Comparison of ENCODE assay signal across 19 cellular contexts in the genomic region with DNA sequence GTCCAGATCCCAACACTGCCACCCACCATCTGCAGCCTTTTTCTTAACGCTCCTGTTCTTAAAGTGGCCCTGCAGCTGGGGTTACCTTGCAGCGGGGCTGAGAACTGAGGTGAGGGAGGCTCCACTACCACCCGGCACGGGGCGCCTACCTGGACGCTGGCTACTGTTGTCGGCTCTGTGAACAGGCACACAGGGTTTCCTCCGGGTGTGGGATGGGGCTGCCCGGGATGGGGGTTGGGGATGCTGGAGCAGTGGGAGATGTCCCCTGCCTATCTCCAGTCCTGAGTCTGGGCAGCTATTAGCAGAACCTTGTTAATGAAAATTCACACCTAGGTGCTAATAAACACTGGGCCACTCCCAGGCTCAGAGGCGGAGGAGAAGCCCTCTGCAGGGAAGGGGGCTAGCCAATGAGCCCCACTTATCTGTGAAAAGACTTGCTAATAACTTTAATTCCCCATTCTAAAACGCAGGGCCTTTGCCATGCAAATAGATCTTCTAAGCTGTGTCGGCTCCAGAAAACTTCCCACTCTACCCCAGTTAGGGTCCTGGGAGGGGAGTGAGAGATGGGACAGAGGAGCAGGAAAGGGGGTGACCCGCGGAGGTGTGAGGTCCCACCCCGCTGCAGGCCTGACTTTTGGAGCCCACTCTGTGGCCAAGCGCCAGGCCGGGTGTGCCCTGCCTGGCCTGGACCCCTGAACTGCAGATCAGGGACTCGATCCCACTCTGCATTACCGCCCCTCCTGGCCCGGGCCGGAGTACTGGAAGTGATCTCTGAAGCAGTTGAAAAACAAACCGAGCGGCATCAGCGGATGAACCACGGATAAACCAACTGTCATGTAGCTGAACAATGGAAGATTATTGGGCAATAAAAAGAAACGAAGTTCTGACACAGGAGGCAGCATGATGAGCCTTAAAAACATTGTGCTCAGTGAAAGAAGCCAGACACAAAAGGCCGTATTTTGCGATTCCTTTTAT. TPM values are rescaled to one million over a fixed set of nuclear protein-coding genes. Genes with fewer than 3 reads are reported as not detected.
A peak's percentile ranks its signal among the peaks of the same experiment; 100 is the strongest.
DNase-seq lines count a peak whose midpoint lies in the region; ATAC-seq and TF ChIP-seq lines count a peak whose summit lies in the region.
"Had no signal": no experiment of that assay in that cellular context is flagged by ENCODE, and none has a peak within 500 bp of the region (broad histone marks: within the 10 kb centered on the region; RNA-seq: fewer than 3 reads in every experiment).

No MANE protein-coding gene starts in this region.

- H3K4me1 Mint-ChIP-seq in CD4-positive, alpha-beta T cell (ENCODE audit: low read depth), result no peaks in the 10 kb centered on the region
- no peaks in the 10 kb centered on the region for H3K4me1 Mint-ChIP-seq in neural crest cell

- H3K27ac Mint-ChIP-seq in CD4-positive, alpha-beta T cell, result no peak overlapping the region
- no peak overlapping the region for H3K27ac Mint-ChIP-seq in neural crest cell (ENCODE audit: unreplicated experiment)
- H3K27ac Mint-ChIP-seq: activated naive CD4-positive, alpha-beta T cell treated with anti-CD3 and anti-CD28 coated beads, Interleukin-2, amount 50 U/mL, for 72 hours; stimulated activated naive CD8-positive, alpha-beta T cell treated with anti-CD3 and anti-CD28 coated beads, Interleukin-15, Interleukin-2, amounts not matched to agents 100 ng/mL and 50 ng/mL, for 24 hours had no signal

- H3K27me3 Mint-ChIP-seq in CD4-positive, alpha-beta T cell, result peaks cover 8% of the 10 kb centered on the region
- H3K27me3 Mint-ChIP-seq in neural crest cell (ENCODE audit: low read depth), result peaks cover 4% of the 10 kb centered on the region

- intact Hi-C loops in CD4-positive, alpha-beta T cell (cut with DNase I, micrococcal nuclease), result loop anchor here in 1 of 2 experiments (10.0 kb wide), 1 partner anchor 537 kb away; no protein-coding TSS in a partner anchor

- POLR2A ChIA-PET in CD4-positive, alpha-beta T cell (lab: Charles Lee), result no interaction called here

- no peak for TF ChIP-seq CTCF in CD4-positive, alpha-beta T cell (IDR thresholded peaks at IDR 0.05)
- TF ChIP-seq CTCF in NB4 (IDR thresholded peaks at IDR 0.05; ENCODE audit: low read depth, low read length) (no peak), fibroblast of pulmonary artery (IDR thresholded peaks at IDR 0.05; ENCODE audit: low read length, missing control alignments) (no peak), neural crest cell (conservative IDR thresholded peaks at IDR 0.05) (no peak)

- CTCF ChIA-PET in CD4-positive, alpha-beta T cell (lab: Charles Lee), result no interaction called here

- no peak for DNase-seq in CD4-positive, alpha-beta T cell
- peak; percentile 44 for DNase-seq in NB4 (ENCODE audit: low read depth)
- DNase-seq in fibroblast of pulmonary artery (ENCODE audit: low read depth), result peak; percentile 17
- no peak for DNase-seq in neural crest cell (ENCODE audit: low read depth, low spot score)
- DNase-seq in CD1c-positive myeloid dendritic cell (ENCODE audit: extremely low spot score), result no peak
- DNase-seq in HT-29 (ENCODE audit: low spot score), result no peak
- DNase-seq in HCEC 1CT, result no peak
- DNase-seq in NAMALWA (ENCODE audit: low spot score), result no peak
- DNase-seq: Calu3, erythroblast, mammary epithelial cell, NCI-H1105 treated with DMSO at 0.1 percent for 48 hours, NCI-H774, uterus had no signal

- TF ChIP-seq POLR2A in NB4 (IDR thresholded peaks at IDR 0.05; ENCODE audit: extremely low read depth, insufficient read length), result no peak

- peak overlapping the region; percentile 25 for H3K4me3 Mint-ChIP-seq in CD4-positive, alpha-beta T cell
- H3K4me3 Mint-ChIP-seq in neural crest cell, result peak overlapping the region; percentile 24
- H3K4me3 Mint-ChIP-seq: stimulated activated naive CD8-positive, alpha-beta T cell treated with anti-CD3 and anti-CD28 coated beads, Interleukin-15, Interleukin-2, amounts not matched to agents 100 ng/mL and 50 ng/mL, for 24 hours had no signal

- no peak for ATAC-seq in CD4-positive, alpha-beta T cell (ENCODE audit: poor library complexity)
- ATAC-seq: activated naive CD4-positive, alpha-beta T cell treated with anti-CD3 and anti-CD28 coated beads, Interleukin-2, amount 50 U/mL, for 72 hours had no signal

- H3K36me3 Mint-ChIP-seq in CD4-positive, alpha-beta T cell (ENCODE audit: low read depth), result no peaks in the 10 kb centered on the region
- no peaks in the 10 kb centered on the region for H3K36me3 Mint-ChIP-seq in neural crest cell (ENCODE audit: low read depth)

- H3K4me3 ChIP-seq in NB4 (ENCODE audit: low read depth, low read length), result no peak overlapping the region
- H3K4me3 ChIP-seq in fibroblast of pulmonary artery (replicated peaks; ENCODE audit: low read depth, low read length), result no peak overlapping the region
- H3K4me3 ChIP-seq: right atrium auricular region, uterus had no signal

- no peaks in the 10 kb centered on the region for H3K9me3 Mint-ChIP-seq in CD4-positive, alpha-beta T cell
- no peaks in the 10 kb centered on the region for H3K9me3 Mint-ChIP-seq in neural crest cell
- H3K9me3 Mint-ChIP-seq: activated naive CD4-positive, alpha-beta T cell treated with anti-CD3 and anti-CD28 coated beads, Interleukin-2, amount 50 U/mL, for 72 hours; stimulated activated naive CD8-positive, alpha-beta T cell treated with anti-CD3 and anti-CD28 coated beads, Interleukin-15, Interleukin-2, amounts not matched to agents 100 ng/mL and 50 ng/mL, for 24 hours had no signal

- no peak overlapping the region for H3K27ac ChIP-seq in CD4-positive, alpha-beta T cell (ENCODE audit: low read depth, low read length)
- H3K27ac ChIP-seq: right atrium auricular region, uterus had no signal

- H3K27me3 ChIP-seq in CD4-positive, alpha-beta T cell (ENCODE audit: control insufficient read depth, insufficient read depth, low read length), result peaks cover 8% of the 10 kb centered on the region
- H3K27me3 ChIP-seq: right atrium auricular region had no signal

- no peaks in the 10 kb centered on the region for H3K9me3 ChIP-seq in CD4-positive, alpha-beta T cell (ENCODE audit: control insufficient read depth, low read length)
- H3K9me3 ChIP-seq: right atrium auricular region, uterus had no signal

RNA-seq across cellular contexts. Expression of gene MESP1, which starts 3.1 kb away (rescaled TPM):
- under 1 TPM in 1 of 2 experiments, not detected in 1; 0.22 TPM for total RNA-seq in CD4-positive, alpha-beta T cell
- 1.2 and 2.3 TPM in 2 replicates for total RNA-seq in neural crest cell
- total RNA-seq in HT-29 (2014; rRNA removed; shearing (Covaris generic)), result 0.23 and 0.71 TPM in 2 replicates
- total RNA-seq: G401 had no signal

RNA-seq across cellular contexts. Expression of gene MESP2, which starts 28.1 kb away (rescaled TPM):
- not detected for total RNA-seq in CD4-positive, alpha-beta T cell
- total RNA-seq in neural crest cell, result 0.36 and 0.42 TPM in 2 replicates
- total RNA-seq in HT-29 (2014; rRNA removed; shearing (Covaris generic)), result 0.15 TPM in 1 of 2 replicates, not detected in the other
- total RNA-seq: activated naive CD4-positive, alpha-beta T cell treated with anti-CD3 and anti-CD28 coated beads, Interleukin-2, amount 50 U/mL, for 72 hours; Calu3; dermis microvascular lymphatic vessel endothelial cell; G401; right atrium auricular region had no signal

RNA-seq across cellular contexts. Expression of gene WDR93, which starts 57.4 kb away (rescaled TPM):
- total RNA-seq in CD4-positive, alpha-beta T cell, result not detected
- 0.20 TPM in 1 of 2 replicates, not detected in the other for total RNA-seq in neural crest cell
- total RNA-seq in HT-29 (2014; rRNA removed; shearing (Covaris generic)), result 0.08 and 0.61 TPM in 2 replicates
- total RNA-seq: activated naive CD4-positive, alpha-beta T cell treated with anti-CD3 and anti-CD28 coated beads, Interleukin-2, amount 50 U/mL, for 72 hours; Calu3; dermis microvascular lymphatic vessel endothelial cell had no signal

RNA-seq across cellular contexts. Expression of gene PEX11A, which starts 57.4 kb away (rescaled TPM):
- under 1 TPM; 0.22 TPM for total RNA-seq in CD4-positive, alpha-beta T cell
- total RNA-seq in neural crest cell, result 7.2 and 7.9 TPM in 2 replicates
- 5.8 and 8.8 TPM in 2 replicates for total RNA-seq in HT-29 (2014; rRNA removed; shearing (Covaris generic))

Comparison
In these comparisons a context has a peak if more than half of its experiments do, and no peak if none do; other contexts are left out.
1. DNase-seq: peak in NB4 (single experiment) and fibroblast of pulmonary artery (single experiment); none in CD4-positive, alpha-beta T cell (0 of 10), neural crest cell (single experiment), CD1c-positive myeloid dendritic cell (single experiment), HT-29 (single experiment), HCEC 1CT (single experiment) and NAMALWA (single experiment).